In the genomic region with DNA sequence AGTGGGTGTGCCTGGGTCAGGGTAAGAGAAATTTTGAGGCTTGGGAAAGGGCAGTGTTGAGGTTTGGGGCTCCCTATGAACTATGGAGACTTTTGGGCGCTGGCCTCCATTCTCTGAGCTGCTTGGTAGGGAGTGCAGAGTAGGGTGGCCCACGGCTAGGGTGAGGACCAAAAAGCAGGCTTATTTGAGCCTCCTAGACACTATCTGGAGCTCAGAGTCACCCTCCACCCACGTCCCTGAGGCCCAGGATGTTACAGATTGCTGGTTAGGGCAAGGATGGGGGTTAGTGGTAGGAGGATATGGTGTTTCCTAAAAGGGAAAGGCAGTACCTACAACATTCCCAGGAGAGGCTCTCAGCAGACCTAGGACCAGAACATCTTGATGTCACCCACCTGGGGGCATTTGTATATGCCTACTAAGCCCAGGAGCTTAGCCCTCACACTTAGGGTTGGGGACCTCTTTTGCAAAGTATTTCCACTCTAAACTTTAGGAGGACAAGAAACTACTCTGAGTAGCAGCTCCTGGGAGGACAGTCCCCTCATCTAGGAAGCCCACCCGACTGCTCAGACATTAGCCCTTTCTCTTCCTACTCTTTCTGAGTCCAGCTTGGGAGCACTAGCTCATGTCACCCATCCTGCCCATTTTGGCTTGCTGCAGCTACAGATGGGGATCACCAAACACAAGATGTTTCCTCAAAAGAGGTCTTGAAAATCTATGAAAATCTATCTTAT, we compare ENCODE assay signal across 24 cellular contexts. TPM values are rescaled to one million over a fixed set of nuclear protein-coding genes. Genes with fewer than 3 reads are reported as not detected.
DNase-seq lines count a peak whose midpoint lies in the region; ATAC-seq and TF ChIP-seq lines count a peak whose summit lies in the region.
"Had no signal": no experiment of that assay in that cellular context is flagged by ENCODE, and none has a peak within 500 bp of the region (broad histone marks: within the 10 kb centered on the region; RNA-seq: fewer than 3 reads in every experiment).

No MANE protein-coding gene starts in this region.

- H3K27ac ChIP-seq in dorsolateral prefrontal cortex = peak overlapping the region in 52 of 59 donors; percentile 3 to 100 (median 96)
- peak overlapping the region; percentile 84 for H3K27ac ChIP-seq in temporal lobe (ENCODE audit: low read depth, low read length)
- H3K27ac ChIP-seq in PC-9 = no peak overlapping the region
- H3K27ac ChIP-seq: A549, upper lobe of right lung had no signal

- peaks cover 11% of the 10 kb centered on the region for H3K4me1 Mint-ChIP-seq in activated naive CD4-positive, alpha-beta T cell treated with anti-CD3 and anti-CD28 coated beads, Interleukin-2, amount 50 U/mL, for 24 hours

- H3K9me3 ChIP-seq in PC-9 (ENCODE audit: insufficient read depth, low read depth) = no peaks in the 10 kb centered on the region
- H3K9me3 ChIP-seq: A549, BE2C, upper lobe of right lung had no signal

- POLR2A ChIA-PET in PC-9 (lab: Charles Lee; ENCODE audit: unreplicated experiment) = no interaction called here

- BruUV-seq in PC-9 (replicated peaks; lab: Mats Ljungman, UMichigan) = no TSS peak

- intact Hi-C loops in dorsolateral prefrontal cortex (cut with DNase I) = loop anchor here (2.0 to 10.0 kb wide), 4 partner anchors 55 to 273 kb away; a partner anchor contains a TSS
- intact Hi-C loops in PC-9 (cut with micrococcal nuclease; ENCODE audit: unreplicated experiment) = no loop called here

- no peaks in the 10 kb centered on the region for H3K9me2 ChIP-seq in PC-9 (ENCODE audit: insufficient read depth)

- no peak overlapping the region for H3K4me3 ChIP-seq in dorsolateral prefrontal cortex
- no peak overlapping the region for H3K4me3 ChIP-seq in PC-9
- H3K4me3 ChIP-seq: A549, GM12878, GM23338, upper lobe of right lung had no signal

- H3K36me3 Mint-ChIP-seq in activated naive CD4-positive, alpha-beta T cell treated with anti-CD3 and anti-CD28 coated beads, Interleukin-2, amount 50 U/mL, for 24 hours = no peaks in the 10 kb centered on the region
- H3K36me3 Mint-ChIP-seq: naive thymus-derived CD4-positive, alpha-beta T cell had no signal

- H3K4me3 Mint-ChIP-seq in activated naive CD4-positive, alpha-beta T cell treated with anti-CD3 and anti-CD28 coated beads, Interleukin-2, amount 50 U/mL, for 24 hours = no peak overlapping the region
- H3K4me3 Mint-ChIP-seq: dendritic cell treated with granulocyte-macrophage colony-stimulating factor and Interleukin-4, amounts not matched to agents 40 ng/mL and 50 ng/mL, for 4 days had no signal

- peaks cover 36% of the 10 kb centered on the region for H3K27me3 Mint-ChIP-seq in activated naive CD4-positive, alpha-beta T cell treated with anti-CD3 and anti-CD28 coated beads, Interleukin-2, amount 50 U/mL, for 24 hours

- CTCF ChIA-PET in PC-9 (lab: Charles Lee) = interaction anchor here (0.6 to 2.4 kb wide), 2 partner anchors 8 to 1143 kb away, joined by 3 to 8 read pairs; no protein-coding TSS in a partner anchor

- H3K27me3 ChIP-seq in dorsolateral prefrontal cortex (no peaks in the 10 kb centered on the region), PC-9 (ENCODE audit: insufficient read depth, low read depth) (no peaks in the 10 kb centered on the region)
- H3K27me3 ChIP-seq: BE2C, upper lobe of right lung had no signal

- H3K79me2 ChIP-seq in PC-9 (ENCODE audit: low read depth) = peaks cover 17% of the 10 kb centered on the region

- no peaks in the 10 kb centered on the region; the same call in 1 of the 2 replicates for H4K20me1 ChIP-seq in PC-9 (ENCODE audit: insufficient read depth)

- ATAC-seq in GM19397 (IDR thresholded peaks at IDR 0.05; ENCODE audit: unreplicated experiment) = no peak
- ATAC-seq: A549; activated T-cell treated with anti-CD3 and anti-CD28 coated beads, Interleukin-2, amount 50 U/mL, for 4 hours; GM12878; GM23338; naive thymus-derived CD4-positive, alpha-beta T cell; sciatic nerve; SK-N-SH treated with all-trans-retinoic acid at 6 μM for 48 hours; upper lobe of right lung had no signal

- no peak for DNase-seq in activated naive CD4-positive, alpha-beta T cell (lab: John Stamatoyannopoulos, UW)
- DNase-seq in dorsolateral prefrontal cortex (no peak), PC-9 (no peak)
- DNase-seq: activated CD4-positive, alpha-beta T cell treated with anti-CD3 and anti-CD28 coated beads, Interleukin-2, amount 50 U/mL, for 48 hours; activated naive CD4-positive, alpha-beta T cell treated with Interleukin-2 at 50 U/mL for 16 hours; activated T-cell treated with anti-CD3 and anti-CD28 coated beads, Interleukin-2, amount 50 U/mL, for 4 hours; amniotic stem cell; BE2C; COR-L47; DND-41; Kasumi-1; naive thymus-derived CD4-positive, alpha-beta T cell; NCI-H187 treated with DMSO at 0.1 percent for 48 hours; upper lobe of right lung had no signal

- H3K9me3 Mint-ChIP-seq in activated naive CD4-positive, alpha-beta T cell treated with anti-CD3 and anti-CD28 coated beads, Interleukin-2, amount 50 U/mL, for 24 hours = no peaks in the 10 kb centered on the region
- H3K9me3 Mint-ChIP-seq: activated T-cell treated with anti-CD3 and anti-CD28 coated beads, Interleukin-2, amount 50 U/mL, for 4 hours; dendritic cell treated with granulocyte-macrophage colony-stimulating factor and Interleukin-4, amounts not matched to agents 40 ng/mL and 50 ng/mL, for 4 days; GM23338; naive thymus-derived CD4-positive, alpha-beta T cell had no signal

- no peak overlapping the region for H2AFZ ChIP-seq in PC-9
- H2AFZ ChIP-seq: GM23338 had no signal

- no peak overlapping the region for H3K4me2 ChIP-seq in PC-9
- H3K4me2 ChIP-seq: A549, GM23338 had no signal

- H3K27ac Mint-ChIP-seq in activated naive CD4-positive, alpha-beta T cell treated with anti-CD3 and anti-CD28 coated beads, Interleukin-2, amount 50 U/mL, for 24 hours = peak overlapping the region; percentile 55
- H3K27ac Mint-ChIP-seq: dendritic cell treated with granulocyte-macrophage colony-stimulating factor and Interleukin-4, amounts not matched to agents 40 ng/mL and 50 ng/mL, for 4 days; GM23338 had no signal

- no peak for TF ChIP-seq CTCF in dorsolateral prefrontal cortex (IDR thresholded peaks at IDR 0.05 in 54 of 56, conservative IDR thresholded peaks at IDR 0.05 in 2 of 56; ENCODE audit: low read depth in 1 of 56, partially characterized antibody in 56 of 56)
- TF ChIP-seq CTCF in PC-9 (conservative IDR thresholded peaks at IDR 0.05) = no peak

- H3K36me3 ChIP-seq in PC-9 (ENCODE audit: low read depth) = no peaks in the 10 kb centered on the region
- H3K36me3 ChIP-seq: BE2C, upper lobe of right lung had no signal

- H3K4me1 ChIP-seq in PC-9 (replicated peaks; ENCODE audit: insufficient read depth) = peaks cover 14% of the 10 kb centered on the region; the same call in 1 of the 2 replicates
- H3K4me1 ChIP-seq: BE2C had no signal

- no peaks in the 10 kb centered on the region for H3F3A ChIP-seq in PC-9 (ENCODE audit: insufficient read depth, low read depth)

RNA-seq across cellular contexts. Expression of a gene that starts 2.3 kb away (rescaled TPM):
- total RNA-seq in dorsolateral prefrontal cortex (10 to 100 TPM; 14.1 to 91.8 (median 29.3) TPM), temporal lobe (2.2 TPM), PC-9 (2021) (23.3 and 23.5 TPM in 2 replicates)

RNA-seq across cellular contexts. Expression of a gene that starts 15.0 kb away (rescaled TPM):
- 100 to 1,000 TPM in 3 of 120 experiments, 10 to 100 TPM in 117; 15.4 to 106 (median 48.7) TPM for total RNA-seq in dorsolateral prefrontal cortex
- 4.7 TPM for total RNA-seq in temporal lobe
- total RNA-seq in PC-9 (2021) = not detected in 2 replicates
- total RNA-seq: mesenteric fat pad, upper lobe of right lung had no signal

RNA-seq across cellular contexts. Expression of a gene that starts 38.2 kb away (rescaled TPM):
- 1 to 10 TPM in 95 of 120 experiments, under 1 TPM in 25; 0.34 to 3.8 (median 1.4) TPM for total RNA-seq in dorsolateral prefrontal cortex
- total RNA-seq in temporal lobe = 0.98 TPM
- 0.73 and 1.4 TPM in 2 replicates for total RNA-seq in PC-9 (2021)
- total RNA-seq: mesenteric fat pad had no signal

RNA-seq across cellular contexts. Expression of a gene that starts 38.3 kb away (rescaled TPM):
- 100 to 1,000 TPM; 166 to 403 (median 290) TPM for total RNA-seq in dorsolateral prefrontal cortex
- total RNA-seq in temporal lobe = 76.2 TPM
- 414 and 446 TPM in 2 replicates for total RNA-seq in PC-9 (2021)

RNA-seq across cellular contexts. Expression of a gene that starts 45.4 kb away (rescaled TPM):
- total RNA-seq in dorsolateral prefrontal cortex = 1 to 10 TPM in 118 of 120 experiments, under 1 TPM in 2; 0.97 to 7.5 (median 2.9) TPM
- 0.74 TPM for total RNA-seq in temporal lobe
- total RNA-seq in PC-9 (2021) = 4.4 and 4.5 TPM in 2 replicates
